ENCODE assay signal across 19 cellular contexts in genomic region chr5:117475925-117476324, GRCh38.
"Had no signal": no experiment of that assay in that cellular context is flagged by ENCODE, and none has a peak within 500 bp of the region (broad histone marks: within the 10 kb centered on the region; RNA-seq: fewer than 3 reads in every experiment).

No MANE protein-coding gene starts in this region.

- H3K36me3 ChIP-seq: heart right ventricle, tibial nerve, upper lobe of right lung, vagina had no signal

- ATAC-seq: esophagus mucosa; heart right ventricle; left ventricle myocardium superior; naive thymus-derived CD4-positive, alpha-beta T cell; sciatic nerve; stimulated activated naive B cell treated with anti-CD40 and anti-IgM and Interleukin-4, amounts not matched to agents 10 μg/mL and 1 μg/mL and 100 μg/mL, for 72 hours; stimulated activated naive CD8-positive, alpha-beta T cell treated with anti-CD3 and anti-CD28 coated beads, Interleukin-15, amount 100 ng/mL, for 72 hours; upper lobe of right lung had no signal

- H3K27me3 ChIP-seq: testis, tibial nerve, upper lobe of right lung, vagina had no signal

- DNase-seq: effector CD4-positive, alpha-beta T cell; heart right ventricle; islet precursor cell; left ventricle myocardium superior; mesendoderm; naive thymus-derived CD4-positive, alpha-beta T cell; nephron progenitor cell; stimulated activated CD4-positive, alpha-beta T cell treated with anti-CD3 and anti-CD28 coated beads, Interleukin-2, amount 100 ng/mL, for 24 hours; stimulated activated CD4-positive, alpha-beta T cell treated with anti-CD3 and anti-CD28 coated beads, Interleukin-4, amount 100 ng/mL, for 4 hours; stimulated activated naive B cell treated with anti-CD40 and anti-IgM and Interleukin-4, amounts not matched to agents 10 μg/mL and 1 μg/mL and 100 μg/mL, for 72 hours; stimulated activated naive CD8-positive, alpha-beta T cell treated with anti-CD3 and anti-CD28 coated beads, Interleukin-15, amount 100 ng/mL, for 72 hours; testis; upper lobe of right lung had no signal

- H3K4me3 ChIP-seq: coronary artery, heart right ventricle, testis, tibial nerve, upper lobe of right lung, vagina had no signal

- H3K4me1 ChIP-seq: heart right ventricle, testis, tibial nerve, upper lobe of right lung, vagina had no signal

- H3K27ac ChIP-seq: coronary artery, heart right ventricle, testis, tibial nerve, upper lobe of right lung, vagina had no signal

- FAIRE-seq: frontal cortex had no signal

- H3K9me3 ChIP-seq: testis, tibial nerve, upper lobe of right lung, vagina had no signal
